Comparison of ENCODE assay signal across 9 cellular contexts in genomic region chr5:119357309-119357708, GRCh38. TPM values are rescaled to one million over a fixed set of nuclear protein-coding genes. Genes with fewer than 3 reads are reported as not detected.
DNase-seq lines count a peak whose midpoint lies in the region; ATAC-seq and TF ChIP-seq lines count a peak whose summit lies in the region.
"Had no signal": no experiment of that assay in that cellular context is flagged by ENCODE, and none has a peak within 500 bp of the region (broad histone marks: within the 10 kb centered on the region; RNA-seq: fewer than 3 reads in every experiment).

No MANE protein-coding gene starts in this region.

- no peak overlapping the region for H3K27ac ChIP-seq in iPS-20b (ENCODE audit: low read length)
- peak overlapping the region; percentile 71 for H3K27ac ChIP-seq in stomach smooth muscle (ENCODE audit: low read length)

- POLR2A ChIA-PET in activated CD8-positive, alpha-beta T cell treated with anti-CD3 and anti-CD28 coated beads for 36 hours (lab: Charles Lee): interaction anchor here (0.7 to 6.3 kb wide), 16 partner anchors 8 to 370 kb away, joined by 3 to 163 read pairs (median 4); no protein-coding TSS in a partner anchor

- intact Hi-C loops in activated CD8-positive, alpha-beta T cell treated with anti-CD3 and anti-CD28 coated beads for 36 hours (cut with micrococcal nuclease): loop anchor here (5.0 kb wide), 2 partner anchors 40 to 55 kb away; no protein-coding TSS in a partner anchor
- intact Hi-C loops in Right ventricle myocardium inferior (cut with DNase I): loop anchor here (5.0 kb wide), 1 partner anchor 45 kb away; no protein-coding TSS in a partner anchor

- no peaks in the 10 kb centered on the region for H3K36me3 ChIP-seq in iPS-20b (ENCODE audit: insufficient read depth, low read depth, low read length)
- no peaks in the 10 kb centered on the region for H3K36me3 ChIP-seq in stomach smooth muscle (ENCODE audit: control insufficient read depth in 2 of 2, insufficient read depth in 2 of 2, low read length in 2 of 2)

- CTCF ChIA-PET in activated CD8-positive, alpha-beta memory T cell treated with anti-CD3 and anti-CD28 coated beads, Interleukin-2, amount 10 ng/mL, durations not matched to agents 7 days and 5 days (lab: Charles Lee): interaction anchor here (0.7 to 12.6 kb wide), 11 partner anchors 9 to 370 kb away, joined by 3 to 160 read pairs (median 6); partner anchors contain the start of gene DTWD2
- CTCF ChIA-PET in activated CD8-positive, alpha-beta T cell treated with anti-CD3 and anti-CD28 coated beads for 36 hours (lab: Charles Lee): interaction anchor here (1.0 to 5.6 kb wide), 12 partner anchors 9 to 369 kb away, joined by 3 to 46 read pairs (median 6); partner anchors contain the start of gene DTWD2

- no peak for ATAC-seq in activated CD8-positive, alpha-beta memory T cell treated with anti-CD3 and anti-CD28 coated beads, Interleukin-2, amount 10 ng/mL, durations not matched to agents 7 days and 5 days
- ATAC-seq in activated CD8-positive, alpha-beta T cell treated with anti-CD3 and anti-CD28 coated beads for 36 hours: no peak
- no peak for ATAC-seq in Right ventricle myocardium inferior

- H3K27me3 Mint-ChIP-seq in activated CD8-positive, alpha-beta memory T cell treated with anti-CD3 and anti-CD28 coated beads, Interleukin-2, amount 10 ng/mL, durations not matched to agents 7 days and 5 days: no peaks in the 10 kb centered on the region
- H3K27me3 Mint-ChIP-seq in activated CD8-positive, alpha-beta T cell treated with anti-CD3 and anti-CD28 coated beads for 36 hours: no peaks in the 10 kb centered on the region

- H3K27me3 ChIP-seq in iPS-20b (ENCODE audit: insufficient read depth, low read length): peaks cover 42% of the 10 kb centered on the region; the same call in 1 of the 2 replicates
- no peaks in the 10 kb centered on the region for H3K27me3 ChIP-seq in stomach smooth muscle (ENCODE audit: control insufficient read depth in 1 of 2, insufficient read depth in 2 of 2, low read length in 2 of 2)

- no peaks in the 10 kb centered on the region for H3K9me3 Mint-ChIP-seq in activated CD8-positive, alpha-beta memory T cell treated with anti-CD3 and anti-CD28 coated beads, Interleukin-2, amount 10 ng/mL, durations not matched to agents 7 days and 5 days (ENCODE audit: low read depth)
- no peaks in the 10 kb centered on the region for H3K9me3 Mint-ChIP-seq in activated CD8-positive, alpha-beta T cell treated with anti-CD3 and anti-CD28 coated beads for 36 hours

- H3K9me3 ChIP-seq in iPS-20b (ENCODE audit: insufficient read depth, low read depth, low read length) (no peaks in the 10 kb centered on the region), stomach smooth muscle (ENCODE audit: control insufficient read depth in 2 of 2, low read length in 2 of 2) (no peaks in the 10 kb centered on the region)

- no peak overlapping the region; the same call in 1 of the 2 replicates for H3K9ac ChIP-seq in iPS-20b (ENCODE audit: low read depth, low read length)
- H3K9ac ChIP-seq in stomach smooth muscle (ENCODE audit: low read length in 2 of 2): peak overlapping the region; percentile 60 to 82

- H3K27ac Mint-ChIP-seq in activated CD8-positive, alpha-beta memory T cell treated with anti-CD3 and anti-CD28 coated beads, Interleukin-2, amount 10 ng/mL, durations not matched to agents 7 days and 5 days: peak overlapping the region; percentile 90
- H3K27ac Mint-ChIP-seq in activated CD8-positive, alpha-beta T cell treated with anti-CD3 and anti-CD28 coated beads for 36 hours: peak overlapping the region; percentile 97

- no peak for DNase-seq in activated CD8-positive, alpha-beta memory T cell treated with anti-CD3 and anti-CD28 coated beads, Interleukin-2, amount 10 ng/mL, durations not matched to agents 7 days and 5 days
- no peak for DNase-seq in activated CD8-positive, alpha-beta memory T cell treated with anti-CD3 and anti-CD28 coated beads for 24 hours
- no peak for DNase-seq in activated CD8-positive, alpha-beta T cell treated with anti-CD3 and anti-CD28 coated beads for 36 hours
- no peak for DNase-seq in HK-2 (ENCODE audit: unreplicated experiment)
- no peak for DNase-seq in NCI-H1417 (lab: John Stamatoyannopoulos, UW)
- DNase-seq in Right ventricle myocardium inferior (ENCODE audit: missing footprints): no peak
- DNase-seq: activated CD4-positive, alpha-beta T cell treated with anti-CD3 and anti-CD28 coated beads, Interleukin-2, amount 50 U/mL, for 48 hours had no signal

- peaks cover 82% of the 10 kb centered on the region for H3K4me1 Mint-ChIP-seq in activated CD8-positive, alpha-beta memory T cell treated with anti-CD3 and anti-CD28 coated beads, Interleukin-2, amount 10 ng/mL, durations not matched to agents 7 days and 5 days
- H3K4me1 Mint-ChIP-seq in activated CD8-positive, alpha-beta T cell treated with anti-CD3 and anti-CD28 coated beads for 36 hours (ENCODE audit: low read depth): peaks cover 65% of the 10 kb centered on the region

- H3K36me3 Mint-ChIP-seq in activated CD8-positive, alpha-beta memory T cell treated with anti-CD3 and anti-CD28 coated beads, Interleukin-2, amount 10 ng/mL, durations not matched to agents 7 days and 5 days: peaks cover 29% of the 10 kb centered on the region
- peaks cover 70% of the 10 kb centered on the region for H3K36me3 Mint-ChIP-seq in activated CD8-positive, alpha-beta T cell treated with anti-CD3 and anti-CD28 coated beads for 36 hours (ENCODE audit: low read depth)

- peaks cover 50% of the 10 kb centered on the region for H3K4me1 ChIP-seq in iPS-20b (ENCODE audit: insufficient read depth, low read length)
- H3K4me1 ChIP-seq in stomach smooth muscle (ENCODE audit: control insufficient read depth, insufficient read depth, low read length): peaks cover 26% of the 10 kb centered on the region

- peak overlapping the region; percentile 91 for H3K4me3 Mint-ChIP-seq in activated CD8-positive, alpha-beta memory T cell treated with anti-CD3 and anti-CD28 coated beads, Interleukin-2, amount 10 ng/mL, durations not matched to agents 7 days and 5 days
- H3K4me3 Mint-ChIP-seq in activated CD8-positive, alpha-beta T cell treated with anti-CD3 and anti-CD28 coated beads for 36 hours: peak overlapping the region; percentile 98

- no peak for TF ChIP-seq CTCF in activated CD8-positive, alpha-beta T cell treated with anti-CD3 and anti-CD28 coated beads for 36 hours (IDR thresholded peaks at IDR 0.05)

- 0 out of 2 replicates have a peak overlapping the region, but pooled peaks have one; percentile 77 for H3K4me3 ChIP-seq in iPS-20b (ENCODE audit: low read length)
- H3K4me3 ChIP-seq in stomach smooth muscle (ENCODE audit: low read length in 2 of 2): peak overlapping the region; percentile 89 to 91

RNA-seq across cellular contexts. Expression of gene TNFAIP8, which starts 1.5 kb away (rescaled TPM):
- 100 to 1,000 TPM; 106 to 109 TPM for total RNA-seq in activated CD8-positive, alpha-beta memory T cell treated with anti-CD3 and anti-CD28 coated beads, Interleukin-2, amount 10 ng/mL, durations not matched to agents 7 days and 5 days
- total RNA-seq in activated CD8-positive, alpha-beta T cell treated with anti-CD3 and anti-CD28 coated beads for 36 hours: 100 to 1,000 TPM; 135 to 141 TPM
- 17.8 TPM for total RNA-seq in Right ventricle myocardium inferior
